ENCODE assay signal across 1 cellular context in genomic region chr17:61376931-61377838, GRCh38.
TF ChIP-seq lines count a peak whose summit lies in the region.

No MANE protein-coding gene starts in this region.

TF ChIP-seq in IMR-90, 13 proteins besides CTCF, POLR2A, EP300 and RAD21:
- no peak for TF ChIP-seq RFX5 (IDR thresholded peaks at IDR 0.05; ENCODE audit: low read depth, low read length)
- no peak for TF ChIP-seq RCOR1 (IDR thresholded peaks at IDR 0.05; ENCODE audit: insufficient replicate concordance, low read length)
- no peak for TF ChIP-seq NFE2L2 (IDR thresholded peaks at IDR 0.05; ENCODE audit: low read depth, low read length)
- TF ChIP-seq MAFK (IDR thresholded peaks at IDR 0.05; ENCODE audit: low read depth, low read length) = no peak
- no peak for TF ChIP-seq ELK1 (IDR thresholded peaks at IDR 0.05; ENCODE audit: borderline replicate concordance, low read depth, low read length)
- TF ChIP-seq MXI1 (IDR thresholded peaks at IDR 0.05; ENCODE audit: borderline replicate concordance, low read depth, low read length) = no peak
- TF ChIP-seq MAZ (IDR thresholded peaks at IDR 0.05; ENCODE audit: borderline replicate concordance, low read depth, low read length) = no peak
- TF ChIP-seq CEBPB (IDR thresholded peaks at IDR 0.05; ENCODE audit: low read depth, low read length) = no peak
- TF ChIP-seq CHD1 (IDR thresholded peaks at IDR 0.05; ENCODE audit: low read depth, low read length) = no peak
- no peak for TF ChIP-seq USF2 (IDR thresholded peaks at IDR 0.05; ENCODE audit: low read depth, low read length)
- TF ChIP-seq BHLHE40 (IDR thresholded peaks at IDR 0.05; ENCODE audit: low read depth, low read length) = no peak
- no peak for TF ChIP-seq FOS (IDR thresholded peaks at IDR 0.05; ENCODE audit: low read depth, low read length)
- TF ChIP-seq SMC3 (IDR thresholded peaks at IDR 0.05; ENCODE audit: low read depth, low read length) = no peak
